ENCODE assay signal across 22 cellular contexts in genomic region chr17:78488867-78489634, GRCh38.
DNase-seq lines count a peak whose midpoint lies in the region; ATAC-seq and TF ChIP-seq lines count a peak whose summit lies in the region.
"Had no signal": no experiment of that assay in that cellular context is flagged by ENCODE, and none has a peak within 500 bp of the region (broad histone marks: within the 10 kb centered on the region; RNA-seq: fewer than 3 reads in every experiment).

No MANE protein-coding gene starts in this region.

- ATAC-seq in SK-N-SH treated with all-trans-retinoic acid at 6 μM for 48 hours (peak; percentile 13; the same call in 1 of the 3 replicates), GM18517 (IDR thresholded peaks at IDR 0.05; ENCODE audit: unreplicated experiment) (no peak)
- ATAC-seq: activated CD8-positive, alpha-beta T cell treated with anti-CD3 and anti-CD28 coated beads, Interleukin-2, amount 10 ng/mL, durations not matched to agents 7 days and 5 days; activated T-cell treated with anti-CD3 and anti-CD28 coated beads, Interleukin-2, amount 50 U/mL, for 4 hours; HCT116; heart right ventricle; naive thymus-derived CD8-positive, alpha-beta T cell had no signal

- H3K4me2 ChIP-seq in SK-N-SH, result no peak overlapping the region
- H3K4me2 ChIP-seq: KMS-11 had no signal

- no peaks in the 10 kb centered on the region for H3K27me3 ChIP-seq in SK-N-SH (ENCODE audit: insufficient read depth)
- H3K27me3 ChIP-seq: upper lobe of left lung had no signal

- TF ChIP-seq CTCF in SK-N-SH (IDR thresholded peaks at IDR 0.05), result no peak

- H3K4me1 ChIP-seq in SK-N-SH (ENCODE audit: control insufficient read depth in 1 of 2, insufficient read depth in 2 of 2, low read depth in 1 of 2, low read length in 1 of 2), result no peaks in the 10 kb centered on the region; a peak in 1 of 4 replicates

- no peak for TF ChIP-seq EP300 in SK-N-SH (IDR thresholded peaks at IDR 0.05; ENCODE audit: borderline replicate concordance in 1 of 2, low read depth in 1 of 2, low read length in 1 of 2)

- no peak overlapping the region for H3K9ac ChIP-seq in SK-N-SH
- H3K9ac ChIP-seq: KMS-11 had no signal

- DNase-seq in SK-N-SH, result no peak
- DNase-seq in SK-MEL-5 (ENCODE audit: low read depth, low spot score), result peak; percentile 49
- DNase-seq in head of caudate nucleus, result peak in 25 of 42 donors; percentile 11 to 68 (median 37)
- no peak for DNase-seq in NCI-H82 treated with DMSO at 0.1 percent for 48 hours (lab: John Stamatoyannopoulos, UW; ENCODE audit: unreplicated experiment)
- no peak for DNase-seq in NCI-H2029 (lab: John Stamatoyannopoulos, UW)
- DNase-seq: activated CD8-positive, alpha-beta T cell treated with anti-CD3 and anti-CD28 coated beads, Interleukin-2, amount 10 ng/mL, durations not matched to agents 7 days and 5 days; activated naive CD4-positive, alpha-beta T cell treated with anti-CD3 and anti-CD28 coated beads, Interleukin-2, amount 10 ng/mL, durations not matched to agents 7 days and 5 days; activated T-cell treated with anti-CD3 and anti-CD28 coated beads, Interleukin-2, amount 50 U/mL, for 4 hours; GDM1; heart right ventricle; naive thymus-derived CD8-positive, alpha-beta T cell; NCI-H2171 treated with DMSO at 0.1 percent for 48 hours; NCI-H526 treated with DMSO at 0.1 percent for 48 hours; stimulated activated CD4-positive, alpha-beta T cell treated with anti-CD3 and anti-CD28 coated beads, Interleukin-1b, Interleukin-23, amount 100 ng/mL, for 48 hours; T-helper 9 cell; upper lobe of left lung had no signal

- H3K36me3 ChIP-seq in SK-N-SH (replicated peaks in 1 of 2; ENCODE audit: control insufficient read depth in 1 of 2, insufficient read depth in 2 of 2, low read length in 1 of 2), result no peaks in the 10 kb centered on the region
- H3K36me3 ChIP-seq: heart right ventricle, upper lobe of left lung had no signal

- no peaks in the 10 kb centered on the region for H3F3A ChIP-seq in SK-N-SH (replicated peaks; ENCODE audit: insufficient read depth)

- H3K9me3 ChIP-seq in SK-N-SH, result no peaks in the 10 kb centered on the region
- H3K9me3 ChIP-seq: heart right ventricle, upper lobe of left lung had no signal

- no peaks in the 10 kb centered on the region for H3K9me2 ChIP-seq in SK-N-SH

- in situ Hi-C loops in SK-MEL-5 (cut with HindIII; ENCODE audit: low pct_unique_long_range_greater_than_20kb, low sequenced_read_pairs), result loop anchor here (25.0 kb wide), 2 partner anchors 223 to 348 kb away; partner anchors contain the start of gene USP36

- no peak for TF ChIP-seq RAD21 in SK-N-SH (IDR thresholded peaks at IDR 0.05; ENCODE audit: low read length)

- CTCF ChIA-PET in SK-N-SH (lab: Yijun Ruan, JAX), result interaction anchor here (1.0 to 5.8 kb wide), 5 partner anchors 8 to 220 kb away, joined by 3 to 36 read pairs (median 10); no protein-coding TSS in a partner anchor

- no peak overlapping the region for H3K4me3 ChIP-seq in SK-N-SH (ENCODE audit: low read depth in 2 of 2, low read length in 1 of 2)
- H3K4me3 ChIP-seq: heart right ventricle, SK-N-MC, upper lobe of left lung had no signal

- no peak overlapping the region for H3K27ac ChIP-seq in SK-N-SH (ENCODE audit: low read depth in 2 of 2, low read length in 1 of 2)
- H3K27ac ChIP-seq in temporal lobe (ENCODE audit: low read depth, low read length), result peak overlapping the region; percentile 80
- H3K27ac ChIP-seq: heart right ventricle, KMS-11, SK-N-MC, upper lobe of left lung had no signal

- H4K20me1 ChIP-seq in SK-N-SH (ENCODE audit: insufficient read depth), result no peaks in the 10 kb centered on the region

- no peak overlapping the region for H2AFZ ChIP-seq in SK-N-SH (ENCODE audit: low read depth)

- POLR2A ChIA-PET in SK-N-SH (lab: Yijun Ruan, JAX), result no interaction called here

- H3K79me2 ChIP-seq in SK-N-SH (ENCODE audit: insufficient read depth), result no peaks in the 10 kb centered on the region

- intact Hi-C loops in head of caudate nucleus (cut with DNase I), result no loop called here

- 81% methylated on average over 13 of the region's 13 CpGs for WGBS in SK-N-SH (ENCODE audit: low lambda C conversion rate)

TF ChIP-seq in SK-N-SH treated with all-trans-retinoic acid at 6 μM for 48 hours, 23 proteins besides CTCF, POLR2A, EP300 and RAD21:
- TF ChIP-seq TCF4 (CRISPR knock-in tag; IDR thresholded peaks at IDR 0.05; ENCODE audit: borderline replicate concordance) (no peak), ZC3H10 (CRISPR knock-in tag; IDR thresholded peaks at IDR 0.05) (no peak), GLIS3 (CRISPR knock-in tag; IDR thresholded peaks at IDR 0.05) (no peak), ZFP3 (CRISPR knock-in tag; IDR thresholded peaks at IDR 0.05) (no peak), CREB5 (CRISPR knock-in tag; IDR thresholded peaks at IDR 0.05; ENCODE audit: low read depth) (no peak), CSDC2 (CRISPR knock-in tag; IDR thresholded peaks at IDR 0.05) (no peak), POU6F1 (CRISPR knock-in tag; IDR thresholded peaks at IDR 0.05; ENCODE audit: borderline replicate concordance, low read depth) (no peak)

TF ChIP-seq in SK-N-SH, 30 proteins besides CTCF, POLR2A, EP300 and RAD21:
- TF ChIP-seq CHD2 (IDR thresholded peaks at IDR 0.05; ENCODE audit: low read length, partially characterized antibody) (no peak), MAX (IDR thresholded peaks at IDR 0.05; ENCODE audit: low read depth) (no peak), JUND (IDR thresholded peaks at IDR 0.05) (no peak), ZBTB33 (IDR thresholded peaks at IDR 0.05; ENCODE audit: borderline replicate concordance, low read depth) (no peak), IRF3 (IDR thresholded peaks at IDR 0.05; ENCODE audit: low read depth, low read length) (no peak)

Comparison
In these comparisons a context has a peak if more than half of its experiments do, and no peak if none do; other contexts are left out.
1. DNase-seq: peak in SK-MEL-5 (single experiment) and head of caudate nucleus (25 of 42); none in SK-N-SH (single experiment), NCI-H82 treated with DMSO at 0.1 percent for 48 hours (single experiment) and NCI-H2029 (single experiment).